ENCODE assay signal across 11 cellular contexts in genomic region chr7:158706273-158706704, GRCh38. TPM values are rescaled to one million over a fixed set of nuclear protein-coding genes. Genes with fewer than 3 reads are reported as not detected.
A peak's percentile ranks its signal among the peaks of the same experiment; 100 is the strongest.
DNase-seq lines count a peak whose midpoint lies in the region; ATAC-seq and TF ChIP-seq lines count a peak whose summit lies in the region.
"Had no signal": no experiment of that assay in that cellular context is flagged by ENCODE, and none has a peak within 500 bp of the region (broad histone marks: within the 10 kb centered on the region; RNA-seq: fewer than 3 reads in every experiment).

No MANE protein-coding gene starts in this region.

- H3K4me1 Mint-ChIP-seq in CD4-positive, alpha-beta T cell (ENCODE audit: low read depth), result peaks cover 29% of the 10 kb centered on the region
- H3K4me1 Mint-ChIP-seq in activated CD4-positive, alpha-beta memory T cell treated with anti-CD3 and anti-CD28 coated beads for 36 hours (ENCODE audit: low read depth), result peaks cover 37% of the 10 kb centered on the region
- H3K4me1 Mint-ChIP-seq in mesothelial cell of epicardium, result peaks cover 18% of the 10 kb centered on the region

- peak overlapping the region; percentile 62 for H3K27ac Mint-ChIP-seq in CD4-positive, alpha-beta T cell
- H3K27ac Mint-ChIP-seq in activated CD4-positive, alpha-beta memory T cell treated with anti-CD3 and anti-CD28 coated beads for 36 hours, result no peak overlapping the region
- H3K27ac Mint-ChIP-seq in mesothelial cell of epicardium, result no peak overlapping the region

- in situ Hi-C loops in brain microvascular endothelial cell (cut with HindIII; ENCODE audit: low pct_ligation_motif_present, low sequenced_read_pairs), result no loop called here

- POLR2A ChIA-PET in CD4-positive, alpha-beta T cell (lab: Charles Lee), result interaction anchor here (1.0 kb wide), 1 partner anchor 269 kb away, joined by 3 read pairs; no protein-coding TSS in a partner anchor
- POLR2A ChIA-PET in activated CD4-positive, alpha-beta memory T cell treated with anti-CD3 and anti-CD28 coated beads for 36 hours (lab: Charles Lee), result no interaction called here

- CTCF ChIA-PET in CD4-positive, alpha-beta T cell (lab: Charles Lee), result interaction anchor here (1.5 kb wide), 2 partner anchors 9 to 10 kb away, joined by 3 read pairs; no protein-coding TSS in a partner anchor
- CTCF ChIA-PET in activated CD4-positive, alpha-beta memory T cell treated with anti-CD3 and anti-CD28 coated beads for 36 hours (lab: Charles Lee), result interaction anchor here (0.6 to 2.0 kb wide), 2 partner anchors 13 to 270 kb away, joined by 3 to 14 read pairs; no protein-coding TSS in a partner anchor

- peak overlapping the region; percentile 68 for H3K4me3 Mint-ChIP-seq in CD4-positive, alpha-beta T cell
- peak overlapping the region; percentile 27 for H3K4me3 Mint-ChIP-seq in activated CD4-positive, alpha-beta memory T cell treated with anti-CD3 and anti-CD28 coated beads for 36 hours
- peak overlapping the region; percentile 56 for H3K4me3 Mint-ChIP-seq in mesothelial cell of epicardium

- intact Hi-C loops in CD4-positive, alpha-beta T cell (cut with DNase I, micrococcal nuclease), result loop anchor here (10.0 kb wide), 2 partner anchors 119 to 1561 kb away; partner anchors contain the start of gene ESYT2 (in 1 of the 2)
- intact Hi-C loops in activated CD4-positive, alpha-beta memory T cell treated with anti-CD3 and anti-CD28 coated beads for 36 hours (cut with micrococcal nuclease), result no loop called here
- intact Hi-C loops in left lung (cut with DNase I), result no loop called here

- H3K36me3 Mint-ChIP-seq in CD4-positive, alpha-beta T cell (ENCODE audit: low read depth), result peaks cover 2% of the 10 kb centered on the region
- peaks cover 21% of the 10 kb centered on the region for H3K36me3 Mint-ChIP-seq in activated CD4-positive, alpha-beta memory T cell treated with anti-CD3 and anti-CD28 coated beads for 36 hours
- peaks cover 3% of the 10 kb centered on the region for H3K36me3 Mint-ChIP-seq in mesothelial cell of epicardium

- H3K4me3 ChIP-seq in brain microvascular endothelial cell (ENCODE audit: low read depth, low read length), result no peak overlapping the region
- H3K4me3 ChIP-seq in left lung, result no peak overlapping the region

- H3K27me3 Mint-ChIP-seq in CD4-positive, alpha-beta T cell, result peaks cover 4% of the 10 kb centered on the region
- H3K27me3 Mint-ChIP-seq in activated CD4-positive, alpha-beta memory T cell treated with anti-CD3 and anti-CD28 coated beads for 36 hours, result peaks cover 1% of the 10 kb centered on the region
- H3K27me3 Mint-ChIP-seq in mesothelial cell of epicardium (ENCODE audit: low read depth), result no peaks in the 10 kb centered on the region

- ATAC-seq in CD4-positive, alpha-beta T cell (ENCODE audit: poor library complexity), result no peak
- ATAC-seq in left lung (no peak), HG03095 (IDR thresholded peaks at IDR 0.05; ENCODE audit: unreplicated experiment) (no peak)

- TF ChIP-seq CTCF in CD4-positive, alpha-beta T cell (IDR thresholded peaks at IDR 0.05), result no peak
- TF ChIP-seq CTCF in mesothelial cell of epicardium (IDR thresholded peaks at IDR 0.05; ENCODE audit: unreplicated experiment) (no peak), brain microvascular endothelial cell (IDR thresholded peaks at IDR 0.05; ENCODE audit: low read depth, low read length, missing control alignments) (no peak), left lung (IDR thresholded peaks at IDR 0.05) (no peak)

- H3K9me3 ChIP-seq in CD4-positive, alpha-beta T cell (ENCODE audit: control insufficient read depth, low read length), result no peaks in the 10 kb centered on the region
- peaks cover 0 to 8% of the 10 kb centered on the region in 2 donors for H3K9me3 ChIP-seq in left lung
- H3K9me3 ChIP-seq: sigmoid colon, suprapubic skin had no signal

- H3K36me3 ChIP-seq in brain microvascular endothelial cell (replicated peaks) (no peaks in the 10 kb centered on the region), left lung (peaks cover 0 to under 1% of the 10 kb centered on the region in 2 donors)
- H3K36me3 ChIP-seq: sigmoid colon, suprapubic skin had no signal

- peaks cover 0 to 28% of the 10 kb centered on the region in 2 donors for H3K4me1 ChIP-seq in left lung

- no peak for DNase-seq in CD4-positive, alpha-beta T cell
- peak; percentile 67 for DNase-seq in DMS 273 treated with DMSO at 0.1 percent for 48 hours (lab: John Stamatoyannopoulos, UW)
- DNase-seq in activated CD4-positive, alpha-beta memory T cell treated with anti-CD3 and anti-CD28 coated beads for 36 hours, result no peak
- no peak for DNase-seq in mesothelial cell of epicardium (ENCODE audit: low spot score in 2 of 2, unreplicated experiment in 2 of 2)
- DNase-seq in brain microvascular endothelial cell, result no peak
- no peak for DNase-seq in left lung
- DNase-seq: activated effector memory CD4-positive, alpha-beta T cell treated with anti-CD3 and anti-CD28 coated beads, Interleukin-2, amount 50 U/mL, for 16 hours; NCI-H446 treated with DMSO at 0.1 percent for 48 hours; sigmoid colon had no signal

- H3K9me3 Mint-ChIP-seq in CD4-positive, alpha-beta T cell, result no peaks in the 10 kb centered on the region
- H3K9me3 Mint-ChIP-seq in activated CD4-positive, alpha-beta memory T cell treated with anti-CD3 and anti-CD28 coated beads for 36 hours, result peaks cover 8% of the 10 kb centered on the region
- peaks cover 3% of the 10 kb centered on the region for H3K9me3 Mint-ChIP-seq in mesothelial cell of epicardium

- no peaks in the 10 kb centered on the region for H3K27me3 ChIP-seq in CD4-positive, alpha-beta T cell (ENCODE audit: control insufficient read depth, insufficient read depth, low read length)
- H3K27me3 ChIP-seq in brain microvascular endothelial cell (replicated peaks) (no peaks in the 10 kb centered on the region), left lung (no peaks in the 10 kb centered on the region)
- H3K27me3 ChIP-seq: sigmoid colon, suprapubic skin had no signal

- no peak overlapping the region for H3K27ac ChIP-seq in CD4-positive, alpha-beta T cell (ENCODE audit: low read depth, low read length)
- H3K27ac ChIP-seq in brain microvascular endothelial cell, result no peak overlapping the region
- H3K27ac ChIP-seq in left lung, result no peak overlapping the region
- H3K27ac ChIP-seq: suprapubic skin had no signal

RNA-seq across cellular contexts. Expression of gene NCAPG2, which starts 1.7 kb away (rescaled TPM):
- 10 to 100 TPM in 1 of 2 experiments, 1 to 10 TPM in 1; 9.9 to 11.8 TPM for total RNA-seq in CD4-positive, alpha-beta T cell
- total RNA-seq in activated CD4-positive, alpha-beta memory T cell treated with anti-CD3 and anti-CD28 coated beads for 36 hours, result 100 to 1,000 TPM; 145 to 149 TPM
- total RNA-seq in mesothelial cell of epicardium (21.2 to 26.6 TPM (median 22.5 TPM) in 3 replicates), left lung (10 to 100 TPM; 13.5 to 15.2 TPM)

Comparison
In these comparisons a context has a peak if more than half of its experiments do, and no peak if none do; other contexts are left out.
1. intact Hi-C loops: an anchor here in CD4-positive, alpha-beta T cell (10.0 kb wide); none called in activated CD4-positive, alpha-beta memory T cell treated with anti-CD3 and anti-CD28 coated beads for 36 hours and left lung.